In genomic region chr20:36153754-36154695, GRCh38 we compare ENCODE assay signal across 8 cellular contexts. TPM values are rescaled to one million over a fixed set of nuclear protein-coding genes. Genes with fewer than 3 reads are reported as not detected.
A peak's percentile ranks its signal among the peaks of the same experiment; 100 is the strongest.
DNase-seq lines count a peak whose midpoint lies in the region; ATAC-seq, FAIRE-seq and TF ChIP-seq lines count a peak whose summit lies in the region.

No MANE protein-coding gene starts in this region.

- H3K4me3 Mint-ChIP-seq in progenitor cell of endocrine pancreas (ENCODE audit: low read depth) = peak overlapping the region; percentile 68

- SMC1A ChIA-PET in GM12878 (lab: Charles Lee; ENCODE audit: uncharacterized antibody, unreplicated experiment) = no interaction called here

- H3K79me2 ChIP-seq in GM12878 (ENCODE audit: control insufficient read depth, insufficient read depth, low read length) (no peaks in the 10 kb centered on the region), hepatocyte (peaks cover 30% of the 10 kb centered on the region)

- no peak overlapping the region for H3K27ac Mint-ChIP-seq in progenitor cell of endocrine pancreas

- no peak overlapping the region for H3K27ac ChIP-seq in GM12878 (ENCODE audit: control insufficient read depth, insufficient read depth)
- peak overlapping the region; percentile 84 for H3K27ac ChIP-seq in hepatocyte

- TF ChIP-seq CTCF in GM12878 (IDR thresholded peaks at IDR 0.05 in 2 of 3, conservative IDR thresholded peaks at IDR 0.05 in 1 of 3; ENCODE audit: control insufficient read depth in 2 of 3, extremely low read depth in 1 of 3, insufficient read depth in 1 of 3, low read depth in 3 of 3, low read length in 3 of 3) = no peak
- no peak for TF ChIP-seq CTCF in hepatocyte (IDR thresholded peaks at IDR 0.05; ENCODE audit: poor library complexity)
- no peak for TF ChIP-seq CTCF in progenitor cell of endocrine pancreas (IDR thresholded peaks at IDR 0.05; ENCODE audit: unreplicated experiment)

- CTCF ChIA-PET in GM12878 (lab: Yijun Ruan, JAX) = no interaction called here

- intact Hi-C loops in GM12878 (cut with micrococcal nuclease; ENCODE audit: unreplicated experiment) = no loop called here

- peaks cover 20% of the 10 kb centered on the region for H3K27me3 Mint-ChIP-seq in progenitor cell of endocrine pancreas

- no peak for TF ChIP-seq POLR2A in GM12878 (IDR thresholded peaks at IDR 0.05; ENCODE audit: low read depth, low read length)

- no peaks in the 10 kb centered on the region for H3K36me3 Mint-ChIP-seq in progenitor cell of endocrine pancreas (ENCODE audit: insufficient read depth)

- no peak for TF ChIP-seq RAD21 in GM12878 (IDR thresholded peaks at IDR 0.05; ENCODE audit: insufficient read depth, low read depth, low read length)

- H3K9me3 ChIP-seq in GM12878 (replicated peaks; ENCODE audit: control insufficient read depth, insufficient read depth, low read length) (no peaks in the 10 kb centered on the region), hepatocyte (ENCODE audit: low read depth) (no peaks in the 10 kb centered on the region)

- H3K4me3 ChIP-seq in GM12878 = no peak overlapping the region
- peak overlapping the region; percentile 76 for H3K4me3 ChIP-seq in hepatocyte

- BruUV-seq in GM12878 (replicated peaks; lab: Mats Ljungman, UMichigan) = no TSS peak

- H3K4me1 ChIP-seq in GM12878 (ENCODE audit: control insufficient read depth, insufficient read depth, low read length) (no peaks in the 10 kb centered on the region), hepatocyte (ENCODE audit: insufficient read depth) (peaks cover 22% of the 10 kb centered on the region)

- no peak overlapping the region for H3K9ac ChIP-seq in GM12878 (ENCODE audit: control insufficient read depth, insufficient read depth, low read length)

- peak; percentile 76 for ATAC-seq in GM12878
- no peak for ATAC-seq in GM19328 (IDR thresholded peaks at IDR 0.05; ENCODE audit: unreplicated experiment)

- in situ Hi-C loops in GM12878 (cut with MboI) = no loop called here

- H2AFZ ChIP-seq in GM12878 (ENCODE audit: control insufficient read depth, low read depth, low read length) (no peak overlapping the region), hepatocyte (peak overlapping the region; percentile 81)

- no peaks in the 10 kb centered on the region for H3K9me2 ChIP-seq in hepatocyte (replicated peaks; ENCODE audit: insufficient read depth)

- RAD21 ChIA-PET in GM12878 (lab: Charles Lee; ENCODE audit: unreplicated experiment) = interaction anchor here (0.7 kb wide), 1 partner anchor 45 kb away, joined by 4 read pairs; no protein-coding TSS in a partner anchor

- POLR2A ChIA-PET in GM12878 (lab: Charles Lee) = no interaction called here

- H3K4me2 ChIP-seq in GM12878 (ENCODE audit: control insufficient read depth, insufficient read depth) (no peak overlapping the region; the same call in 1 of the 2 replicates), hepatocyte (peak overlapping the region; percentile 97)

- DNase-seq in AG20443 (ENCODE audit: low spot score) (peak; percentile 96), HT1080 (ENCODE audit: low read depth) (peak; percentile 70), RPMI8226 (peak; percentile 84), GM12878 (ENCODE audit: low read depth, low spot score) (no peak), hepatocyte (ENCODE audit: low spot score) (peak; percentile 92), progenitor cell of endocrine pancreas (ENCODE audit: low spot score, unreplicated experiment) (peak; percentile 59), SKM-1 treated with dmso at 0.1 percent for 144 hours (lab: John Stamatoyannopoulos, UW; ENCODE audit: unreplicated experiment) (no peak)

- H3K36me3 ChIP-seq in GM12878 (ENCODE audit: control insufficient read depth in 2 of 2, insufficient read depth in 2 of 2, low read length in 1 of 2) (no peaks in the 10 kb centered on the region), hepatocyte (replicated peaks; ENCODE audit: insufficient read depth, low read depth) (no peaks in the 10 kb centered on the region)

- H3K9me3 Mint-ChIP-seq in progenitor cell of endocrine pancreas (ENCODE audit: low read depth) = no peaks in the 10 kb centered on the region

- no peak for FAIRE-seq in GM12878 (lab: Jason Lieb, UNC)

- H3K4me1 Mint-ChIP-seq in progenitor cell of endocrine pancreas (ENCODE audit: low read depth) = peaks cover 6% of the 10 kb centered on the region

- WGBS in GM12878 (ENCODE audit: insufficient coverage, insufficient replicate concordance, low lambda C conversion rate, missing lambda C conversion rate) = 40% methylated on average over 13 of the region's 43 CpGs
- WGBS in hepatocyte (ENCODE audit: low lambda C conversion rate, missing lambda C conversion rate) = 21% methylated on average over 13 of the region's 43 CpGs

- TF ChIP-seq EP300 in GM12878 (IDR thresholded peaks at IDR 0.05; ENCODE audit: borderline replicate concordance in 1 of 2, control insufficient read depth in 1 of 2, low read depth in 2 of 2, low read length in 2 of 2) = no peak

- H4K20me1 ChIP-seq in GM12878 (ENCODE audit: control insufficient read depth, insufficient read depth) (no peaks in the 10 kb centered on the region), hepatocyte (ENCODE audit: insufficient read depth, poor library complexity, severe bottlenecking) (peaks cover 6% of the 10 kb centered on the region)

- peaks cover 7 to 10% of the 10 kb centered on the region in 2 experiments; a peak in 3 of 4 replicates for H3K27me3 ChIP-seq in GM12878 (replicated peaks in 1 of 2; ENCODE audit: control insufficient read depth in 2 of 2, insufficient read depth in 2 of 2, low read length in 1 of 2)
- no peaks in the 10 kb centered on the region for H3K27me3 ChIP-seq in hepatocyte

TF ChIP-seq in GM12878, 131 proteins besides CTCF, POLR2A, EP300 and RAD21:
- TF ChIP-seq ASH2L (IDR thresholded peaks at IDR 0.05; ENCODE audit: borderline replicate concordance, low read depth) (no peak), BCL11A (IDR thresholded peaks at IDR 0.05; ENCODE audit: low read depth, low read length) (no peak), MLLT1 (IDR thresholded peaks at IDR 0.05) (no peak), CBX5 (IDR thresholded peaks at IDR 0.05; ENCODE audit: low read depth) (no peak), IRF4 (IDR thresholded peaks at IDR 0.05; ENCODE audit: low read depth, low read length) (no peak)

RNA-seq across cellular contexts. Expression of gene EPB41L1, which starts 0.5 kb away (rescaled TPM):
- total RNA-seq in HT1080 (2014; rRNA removed; shearing (Covaris generic)) = 19.8 and 31.3 TPM in 2 replicates
- polyA plus RNA-seq in HT1080 (2015; cell fraction: cytosol; rRNA removed) = 27.1 and 35.5 TPM in 2 replicates
- polyA plus RNA-seq in HT1080 (2015; cell fraction: nucleus; rRNA removed) = 16.1 and 20.1 TPM in 2 replicates
- 0.95 and 2.5 TPM in 2 replicates for total RNA-seq in GM12878 (2013; cell fraction: nucleolus; rRNA removed)
- 0.11 and 0.82 TPM in 2 replicates for total RNA-seq in GM12878 (2014; rRNA removed)
- total RNA-seq in GM12878 (2014; rRNA removed; fragmentation: Illumina TruSeq; extraction: Trizol) = 0.28 and 0.36 TPM in 2 replicates
- 0.36 and 0.40 TPM in 2 replicates for total RNA-seq in GM12878 (2021)
- 0.25 TPM for polyA plus RNA-seq in GM12878 (2011; ENCODE audit: low read depth)
- 1.8 and 3.2 TPM in 2 replicates for polyA plus RNA-seq in GM12878 (2011; rRNA removed)
- polyA plus RNA-seq in GM12878 (2011; cell fraction: cytosol; rRNA removed) = 2.9 and 3.2 TPM in 2 replicates
- polyA plus RNA-seq in GM12878 (2011; cell fraction: nucleus; rRNA removed) = 2.8 and 2.9 TPM in 2 replicates
- polyA plus RNA-seq in GM12878 (2012) = 0.22 and 0.44 TPM in 2 replicates
- polyA plus RNA-seq in GM12878 (2014; fragmentation: Illumina TruSeq; extraction: Trizol) = 0.40 and 0.41 TPM in 2 replicates
- under 1 TPM; 0.08 to 0.16 TPM for polyA plus RNA-seq in GM12878 (2014; fragmentation: Nextera tagmentation; extraction: Ambion mirVana)
- polyA plus RNA-seq in GM12878 (2014; rRNA removed) = 0.45 and 0.56 TPM in 2 replicates
- under 1 TPM; 0.24 to 0.27 TPM for polyA plus RNA-seq in GM12878 (2016; fragmentation: Nextera tagmentation; extraction: Ambion mirVana)
- polyA minus RNA-seq in GM12878 (2011; rRNA and poly(A)+ RNA removed) = 2.0 and 4.0 TPM in 2 replicates
- 1.5 and 1.7 TPM in 2 replicates for polyA minus RNA-seq in GM12878 (2011; cell fraction: cytosol; rRNA and poly(A)+ RNA removed)
- 0.73 and 1.1 TPM in 2 replicates for polyA minus RNA-seq in GM12878 (2011; cell fraction: nucleus; rRNA and poly(A)+ RNA removed)
- total RNA-seq in hepatocyte = 32.6 and 36.4 TPM in 2 replicates
- polyA plus RNA-seq in hepatocyte = 21.4 and 25.2 TPM in 2 replicates
- total RNA-seq in progenitor cell of endocrine pancreas = 35.6 and 42.2 TPM in 2 replicates

Comparison
In these comparisons a context has a peak if more than half of its experiments do, and no peak if none do; other contexts are left out.
1. DNase-seq: peak in AG20443 (single experiment), HT1080 (single experiment), RPMI8226 (single experiment), hepatocyte (single experiment) and progenitor cell of endocrine pancreas (single experiment); none in GM12878 (single experiment) and SKM-1 treated with dmso at 0.1 percent for 144 hours (single experiment).